ENCODE assay signal across 15 cellular contexts in the genomic region with DNA sequence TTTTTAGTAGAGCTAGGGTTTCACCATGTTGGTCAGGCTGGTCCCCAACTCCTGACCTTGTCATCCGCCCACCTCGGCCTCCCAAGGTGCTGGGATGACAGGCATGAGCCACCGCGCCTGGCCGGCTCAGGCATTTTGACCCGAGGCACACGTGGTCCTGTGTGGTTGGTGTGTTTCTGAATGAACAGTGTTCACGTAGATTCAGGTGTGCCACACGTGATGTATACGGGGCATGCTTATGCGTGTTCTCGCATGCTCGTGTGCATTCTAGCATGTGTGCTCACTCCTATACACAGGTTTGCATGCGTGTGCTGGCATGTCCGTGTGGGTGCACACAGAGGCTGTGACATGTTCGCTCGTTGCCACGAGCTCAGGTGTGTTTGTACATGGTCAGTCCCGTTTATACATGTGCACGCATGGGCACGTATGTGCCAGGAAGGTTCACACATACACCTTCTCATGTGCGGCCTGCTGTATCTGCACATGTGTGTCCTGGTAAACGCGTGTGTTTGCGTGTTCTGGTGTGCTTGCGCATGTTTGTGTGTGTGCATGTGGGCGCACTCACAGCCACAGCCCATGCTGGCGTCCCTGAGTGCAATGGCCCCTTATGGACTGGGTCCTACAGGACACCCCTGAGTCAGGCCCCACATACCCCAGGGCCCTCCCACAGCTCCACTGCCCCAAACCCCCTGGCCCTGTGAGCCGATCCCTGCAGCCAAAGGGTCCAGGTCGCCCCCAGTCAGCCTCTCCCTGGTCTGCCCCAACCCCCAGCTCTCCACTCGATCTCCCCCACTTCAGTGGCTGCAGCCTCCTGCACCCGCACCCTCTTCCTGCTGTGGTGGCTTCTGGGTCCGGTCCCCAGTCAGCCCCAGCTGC. TPM values are rescaled to one million over a fixed set of nuclear protein-coding genes. Genes with fewer than 3 reads are reported as not detected.
DNase-seq lines count a peak whose midpoint lies in the region; ATAC-seq and TF ChIP-seq lines count a peak whose summit lies in the region.
"Had no signal": no experiment of that assay in that cellular context is flagged by ENCODE, and none has a peak within 500 bp of the region (broad histone marks: within the 10 kb centered on the region; RNA-seq: fewer than 3 reads in every experiment).

No MANE protein-coding gene starts in this region.

- 76% methylated on average over 14 of the region's 33 CpGs; no CpG with 5 or more reads in 1 of the 2 experiments for WGBS in IMR-90 (ENCODE audit: extremely low coverage in 2 of 2, insufficient read length in 1 of 2), 2 experiments

- TF ChIP-seq CTCF in left ventricle myocardium inferior (IDR thresholded peaks at IDR 0.05; ENCODE audit: borderline replicate concordance) = no peak
- no peak for TF ChIP-seq CTCF in IMR-90 (conservative IDR thresholded peaks at IDR 0.05; ENCODE audit: low read depth, low read length)
- TF ChIP-seq CTCF in chondrocyte (IDR thresholded peaks at IDR 0.05) = no peak

- no TSS peak for BruUV-seq in IMR-90 (replicated peaks; lab: Mats Ljungman, UMichigan)

- no peak overlapping the region for H2BK120ac ChIP-seq in IMR-90 (ENCODE audit: low read depth, low read length)

- no peaks in the 10 kb centered on the region for H3K9me3 Mint-ChIP-seq in chondrocyte (ENCODE audit: low read depth)
- no peaks in the 10 kb centered on the region for H3K9me3 Mint-ChIP-seq in stimulated activated effector memory CD8-positive, alpha-beta T cell treated with anti-CD3 and anti-CD28 coated beads, Interleukin-12 subunit alpha, Interleukin-12 subunit beta, amount 100 ng/mL, for 72 hours

- H3K23ac ChIP-seq in IMR-90 (ENCODE audit: low read depth, low read length) = no peak overlapping the region

- H3K9me3 ChIP-seq in left ventricle myocardium inferior (replicated peaks) (no peaks in the 10 kb centered on the region), IMR-90 (ENCODE audit: control insufficient read depth, insufficient read depth, low read length) (no peaks in the 10 kb centered on the region)
- H3K9me3 ChIP-seq: body of pancreas, spleen, testis, vagina had no signal

- H3K9ac ChIP-seq in IMR-90 (ENCODE audit: low read depth, low read length) = no peak overlapping the region

- no peaks in the 10 kb centered on the region for H4K20me1 ChIP-seq in IMR-90 (ENCODE audit: insufficient read depth, low read length)

- H3K4me2 ChIP-seq in IMR-90 (ENCODE audit: low read depth, low read length) = no peak overlapping the region

- H3K27ac Mint-ChIP-seq in chondrocyte (ENCODE audit: unreplicated experiment) = no peak overlapping the region
- no peak overlapping the region for H3K27ac Mint-ChIP-seq in stimulated activated effector memory CD8-positive, alpha-beta T cell treated with anti-CD3 and anti-CD28 coated beads, Interleukin-12 subunit alpha, Interleukin-12 subunit beta, amount 100 ng/mL, for 72 hours
- H3K27ac Mint-ChIP-seq: activated CD8-positive, alpha-beta T cell treated with anti-CD3 and anti-CD28 coated beads, Interleukin-2, amount 10 ng/mL, durations not matched to agents 7 days and 5 days had no signal

- no peak overlapping the region for H3K4me3 Mint-ChIP-seq in chondrocyte (ENCODE audit: unreplicated experiment)
- peak overlapping the region; percentile 34 for H3K4me3 Mint-ChIP-seq in stimulated activated effector memory CD8-positive, alpha-beta T cell treated with anti-CD3 and anti-CD28 coated beads, Interleukin-12 subunit alpha, Interleukin-12 subunit beta, amount 100 ng/mL, for 72 hours
- H3K4me3 Mint-ChIP-seq: activated CD8-positive, alpha-beta T cell treated with anti-CD3 and anti-CD28 coated beads, Interleukin-2, amount 10 ng/mL, durations not matched to agents 7 days and 5 days had no signal

- no peak overlapping the region for H3K18ac ChIP-seq in IMR-90 (ENCODE audit: low read depth, low read length)

- in situ Hi-C loops in IMR-90 (cut with MboI; ENCODE audit: low sequenced_read_pairs) = no loop called here

- H4K91ac ChIP-seq in IMR-90 (ENCODE audit: insufficient read depth, low read depth, low read length) = no peak overlapping the region

- H4K8ac ChIP-seq in IMR-90 (ENCODE audit: low read depth in 2 of 2, low read length in 2 of 2) = no peak overlapping the region

- H3K27ac ChIP-seq in left ventricle myocardium inferior (replicated peaks) (no peak overlapping the region), IMR-90 (ENCODE audit: insufficient read depth, low read length) (no peak overlapping the region)
- H3K27ac ChIP-seq: body of pancreas, testis, vagina had no signal

- peak; percentile 48 for DNase-seq in Right ventricle myocardium inferior (ENCODE audit: missing footprints)
- no peak for DNase-seq in left ventricle myocardium inferior
- DNase-seq in IMR-90 = no peak
- DNase-seq in chondrocyte (ENCODE audit: low spot score) = peak; percentile 92
- no peak for DNase-seq in stimulated activated effector memory CD8-positive, alpha-beta T cell treated with anti-CD3 and anti-CD28 coated beads, Interleukin-12 subunit alpha, Interleukin-12 subunit beta, amount 100 ng/mL, for 72 hours (ENCODE audit: low spot score in 2 of 2)
- DNase-seq in HuH-7 (ENCODE audit: low spot score) = no peak
- DNase-seq in H4 (ENCODE audit: low spot score) = no peak
- DNase-seq: mesendoderm; stimulated activated naive CD4-positive, alpha-beta T cell treated with Interleukin-2 at 50 U/mL for 16 hours; testis had no signal

- H3K4ac ChIP-seq in IMR-90 (ENCODE audit: low read depth, low read length) = no peak overlapping the region

- no peak for TF ChIP-seq RAD21 in IMR-90 (IDR thresholded peaks at IDR 0.05; ENCODE audit: low read length)

- H4K5ac ChIP-seq in IMR-90 (ENCODE audit: low read depth, low read length) = no peak overlapping the region

- ATAC-seq in Right ventricle myocardium inferior (no peak), IMR-90 (ENCODE audit: low read depth) (no peak), GM21528 (IDR thresholded peaks at IDR 0.05; ENCODE audit: low FRiP score, unreplicated experiment) (no peak)
- no peak for ATAC-seq in stimulated activated effector memory CD8-positive, alpha-beta T cell treated with anti-CD3 and anti-CD28 coated beads, Interleukin-12 subunit alpha, Interleukin-12 subunit beta, amount 100 ng/mL, for 72 hours

- no peaks in the 10 kb centered on the region for H3K9me1 ChIP-seq in IMR-90 (ENCODE audit: insufficient read depth, low read length)

- H2BK20ac ChIP-seq in IMR-90 (ENCODE audit: low read depth, low read length) = no peak overlapping the region

- H2AFZ ChIP-seq in IMR-90 (replicated peaks; ENCODE audit: low read length, poor library complexity) = peak overlapping the region; percentile 32

- no peak overlapping the region for H3K14ac ChIP-seq in IMR-90 (replicated peaks; ENCODE audit: low read depth, low read length)

- H2AK9ac ChIP-seq in IMR-90 (replicated peaks; ENCODE audit: low read depth, low read length, poor library complexity) = peak overlapping the region; percentile 42

- no peak overlapping the region for H3K56ac ChIP-seq in IMR-90 (ENCODE audit: extremely low read depth, insufficient read depth, low read length)

- intact Hi-C loops in Right ventricle myocardium inferior (cut with DNase I) = loop anchor here (1.0 to 5.0 kb wide), 2 partner anchors 66 to 127 kb away; a partner anchor contains a TSS
- intact Hi-C loops in left ventricle myocardium inferior (cut with micrococcal nuclease) = loop anchor here (10.0 kb wide), 1 partner anchor 128 kb away; no protein-coding TSS in a partner anchor
- intact Hi-C loops in IMR-90 (cut with micrococcal nuclease) = loop anchor here (1.0 to 2.0 kb wide), 4 partner anchors 68 to 127 kb away; a partner anchor contains a TSS

- H2BK15ac ChIP-seq in IMR-90 (ENCODE audit: low read depth, low read length) = no peak overlapping the region

- H3K36me3 Mint-ChIP-seq in chondrocyte (ENCODE audit: low read depth) = no peaks in the 10 kb centered on the region
- no peaks in the 10 kb centered on the region for H3K36me3 Mint-ChIP-seq in stimulated activated effector memory CD8-positive, alpha-beta T cell treated with anti-CD3 and anti-CD28 coated beads, Interleukin-12 subunit alpha, Interleukin-12 subunit beta, amount 100 ng/mL, for 72 hours

- H3K27me3 ChIP-seq in left ventricle myocardium inferior (ENCODE audit: low read depth) = peaks cover 94% of the 10 kb centered on the region
- peaks cover 62% of the 10 kb centered on the region for H3K27me3 ChIP-seq in IMR-90 (ENCODE audit: control insufficient read depth, insufficient read depth, low read length)
- H3K27me3 ChIP-seq: testis had no signal

- H3K4me1 Mint-ChIP-seq in chondrocyte (ENCODE audit: low read depth) = peaks cover 6% of the 10 kb centered on the region
- peaks cover 19% of the 10 kb centered on the region for H3K4me1 Mint-ChIP-seq in stimulated activated effector memory CD8-positive, alpha-beta T cell treated with anti-CD3 and anti-CD28 coated beads, Interleukin-12 subunit alpha, Interleukin-12 subunit beta, amount 100 ng/mL, for 72 hours

- H3K4me3 ChIP-seq in left ventricle myocardium inferior (no peak overlapping the region), IMR-90 (ENCODE audit: insufficient read depth, low read depth, low read length) (no peak overlapping the region)
- H3K4me3 ChIP-seq: body of pancreas, vagina had no signal

- H3K27me3 Mint-ChIP-seq in chondrocyte (ENCODE audit: low read depth) = peaks cover 52% of the 10 kb centered on the region

- CTCF ChIA-PET in IMR-90 (lab: Yijun Ruan, JAX) = interaction anchor here (0.9 to 2.1 kb wide), 6 partner anchors 11 to 127 kb away, joined by 3 to 10 read pairs (median 3); no protein-coding TSS in a partner anchor

- TF ChIP-seq POLR2A in IMR-90 (IDR thresholded peaks at IDR 0.05; ENCODE audit: low read depth, low read length) = no peak

- H2BK5ac ChIP-seq in IMR-90 (ENCODE audit: low read depth, low read length, poor library complexity, severe bottlenecking) = no peak overlapping the region

- no peaks in the 10 kb centered on the region for H3K79me1 ChIP-seq in IMR-90 (ENCODE audit: low read depth in 1 of 2, low read length in 2 of 2)

- peak overlapping the region; percentile 39; the same call in 1 of the 2 replicates for H2AK5ac ChIP-seq in IMR-90 (ENCODE audit: low read depth, low read length)

- H3K36me3 ChIP-seq in left ventricle myocardium inferior = no peaks in the 10 kb centered on the region
- no peaks in the 10 kb centered on the region for H3K36me3 ChIP-seq in IMR-90 (ENCODE audit: control insufficient read depth, insufficient read depth, low read length)
- H3K36me3 ChIP-seq: spleen, vagina had no signal

- POLR2A ChIA-PET in IMR-90 (lab: Charles Lee; ENCODE audit: unreplicated experiment) = no interaction called here

- H3K4me1 ChIP-seq in left ventricle myocardium inferior (peaks cover 23% of the 10 kb centered on the region), IMR-90 (ENCODE audit: control insufficient read depth, insufficient read depth, low read length) (peaks cover 2% of the 10 kb centered on the region)

- dilution Hi-C loops in IMR-90 (cut with HindIII; ENCODE audit: low sequenced_read_pairs, unreplicated experiment) = no loop called here

RNA-seq across cellular contexts. Expression of a gene that starts 20.6 kb away (rescaled TPM):
- 25.3 TPM for total RNA-seq in Right ventricle myocardium inferior
- total RNA-seq in left ventricle myocardium inferior = 18.4 TPM
- total RNA-seq in IMR-90 (2012; rRNA removed) = 29.9 and 37.5 TPM in 2 replicates
- polyA plus RNA-seq in IMR-90 (2012; rRNA removed) = 127 and 144 TPM in 2 replicates
- 84.8 and 172 TPM in 2 replicates for polyA plus RNA-seq in IMR-90 (2012; cell fraction: cytosol; rRNA removed)
- 238 and 454 TPM in 2 replicates for polyA plus RNA-seq in IMR-90 (2012; cell fraction: nucleus; rRNA removed; ENCODE audit: low replicate concordance)
- 130 to 154 TPM (median 153 TPM) in 3 replicates for total RNA-seq in chondrocyte
- 36.1 and 37.4 TPM in 2 replicates for total RNA-seq in H4 (2014; rRNA removed; shearing (Covaris generic))

Comparison
In these comparisons a context has a peak if more than half of its experiments do, and no peak if none do; other contexts are left out.
1. DNase-seq: peak in Right ventricle myocardium inferior (single experiment) and chondrocyte (single experiment); none in left ventricle myocardium inferior (single experiment), IMR-90 (single experiment), stimulated activated effector memory CD8-positive, alpha-beta T cell treated with anti-CD3 and anti-CD28 coated beads, Interleukin-12 subunit alpha, Interleukin-12 subunit beta, amount 100 ng/mL, for 72 hours (0 of 2), HuH-7 (single experiment) and H4 (single experiment).